Comparison of ENCODE assay signal across 11 cellular contexts in the genomic region with DNA sequence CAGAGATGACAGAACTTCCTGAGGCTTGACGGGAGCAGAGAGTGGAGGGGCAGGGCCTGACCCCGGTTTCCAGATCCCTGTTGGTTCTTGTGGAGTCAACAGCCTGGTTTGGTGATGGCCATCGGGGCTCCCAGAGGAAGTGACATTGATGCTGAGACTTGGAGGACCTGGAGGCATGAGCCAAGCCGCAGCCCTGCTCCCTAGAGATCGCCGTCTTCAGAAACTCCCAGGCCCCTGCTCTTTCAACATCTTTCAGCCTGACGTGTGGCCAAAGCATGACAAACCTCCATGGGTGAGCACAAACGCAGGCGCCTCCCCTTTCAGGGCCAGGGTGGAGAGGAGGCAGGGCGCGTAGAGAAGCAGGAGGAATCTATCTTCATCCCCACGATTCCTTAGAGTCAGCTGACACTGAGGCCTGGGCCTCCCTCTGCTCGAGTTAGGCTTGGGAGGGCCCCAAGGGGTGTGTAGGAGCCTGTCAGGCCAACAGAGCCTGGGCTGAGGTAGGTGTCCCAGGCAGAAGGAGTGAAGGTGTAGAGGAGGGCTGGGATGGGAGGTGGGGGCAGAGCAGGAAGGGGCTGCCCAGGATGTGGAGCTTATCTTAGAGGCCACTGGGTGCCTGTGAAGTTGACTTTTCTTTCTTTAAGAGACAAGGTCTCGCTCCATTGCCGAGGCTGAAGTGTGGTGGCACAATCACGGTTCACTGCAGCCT. TPM values are rescaled to one million over a fixed set of nuclear protein-coding genes. Genes with fewer than 3 reads are reported as not detected.
A peak's percentile ranks its signal among the peaks of the same experiment; 100 is the strongest.
DNase-seq lines count a peak whose midpoint lies in the region; ATAC-seq and TF ChIP-seq lines count a peak whose summit lies in the region.
"Had no signal": no experiment of that assay in that cellular context is flagged by ENCODE, and none has a peak within 500 bp of the region (broad histone marks: within the 10 kb centered on the region; RNA-seq: fewer than 3 reads in every experiment).

No MANE protein-coding gene starts in this region.

- H4K91ac ChIP-seq in neuronal stem cell (ENCODE audit: low read depth, low read length, poor library complexity) = no peak overlapping the region

- H2AFZ ChIP-seq in neuronal stem cell (ENCODE audit: low read length) = no peak overlapping the region

- H3K14ac ChIP-seq in neuronal stem cell (ENCODE audit: low read length) = peak overlapping the region; percentile 27

- no peak overlapping the region for H3K23ac ChIP-seq in neuronal stem cell (ENCODE audit: low read depth, low read length, poor library complexity)

- peaks cover 10% of the 10 kb centered on the region for H3K4me1 ChIP-seq in RWPE2 (ENCODE audit: insufficient read depth, poor library complexity, severe bottlenecking)
- H3K4me1 ChIP-seq in neuronal stem cell (ENCODE audit: control insufficient read depth in 2 of 2, insufficient read depth in 1 of 2, low read depth in 1 of 2, low read length in 2 of 2) = peaks cover 0 to 2% of the 10 kb centered on the region in 2 donors
- H3K4me1 ChIP-seq in uterus = no peaks in the 10 kb centered on the region

- no peak overlapping the region for H2BK12ac ChIP-seq in neuronal stem cell (ENCODE audit: low read length)

- no peak overlapping the region for H2BK5ac ChIP-seq in neuronal stem cell (ENCODE audit: low read length)

- H3K79me1 ChIP-seq in neuronal stem cell (ENCODE audit: low read depth, low read length) = no peaks in the 10 kb centered on the region

- H3K4me2 ChIP-seq in neuronal stem cell (ENCODE audit: insufficient read depth, low read length, poor library complexity, severe bottlenecking) = no peak overlapping the region

- no peak overlapping the region for H3K4me3 ChIP-seq in RWPE2 (ENCODE audit: severe bottlenecking)
- H3K4me3 ChIP-seq in fibroblast of mammary gland (ENCODE audit: control insufficient read depth, low read depth, low read length) = no peak overlapping the region
- peak overlapping the region in 1 of 2 donors; percentile 25 for H3K4me3 ChIP-seq in neuronal stem cell (ENCODE audit: low read length in 2 of 2)
- H3K4me3 ChIP-seq in uterus = no peak overlapping the region

- no peak overlapping the region for H4K8ac ChIP-seq in neuronal stem cell (ENCODE audit: low read depth, low read length)

- no peaks in the 10 kb centered on the region for H3K9me3 ChIP-seq in RWPE2 (ENCODE audit: severe bottlenecking)
- peaks cover 10 to 21% of the 10 kb centered on the region in 2 donors for H3K9me3 ChIP-seq in neuronal stem cell (replicated peaks in 1 of 2; ENCODE audit: control insufficient read depth in 2 of 2, insufficient read depth in 1 of 2, low read depth in 1 of 2, low read length in 2 of 2)
- no peaks in the 10 kb centered on the region for H3K9me3 ChIP-seq in uterus

- TF ChIP-seq CTCF in RWPE2 (IDR thresholded peaks at IDR 0.05; ENCODE audit: poor library complexity, severe bottlenecking) (no peak), fibroblast of mammary gland (conservative IDR thresholded peaks at IDR 0.05; ENCODE audit: control insufficient read depth, insufficient read depth, low read depth, low read length) (no peak), uterus (IDR thresholded peaks at IDR 0.05) (no peak)

- DNase-seq in RWPE2 (ENCODE audit: low spot score) (peak; percentile 31), fibroblast of mammary gland (ENCODE audit: low read depth) (peak; percentile 98), neuronal stem cell (ENCODE audit: low spot score) (no peak), uterus (peak; percentile 32 to 62), midbrain (lab: John Stamatoyannopoulos, UW) (no peak), NCI-H524 (lab: John Stamatoyannopoulos, UW) (no peak)
- DNase-seq: activated CD8-positive, alpha-beta memory T cell treated with anti-CD3 and anti-CD28 coated beads, Interleukin-2, amount 50 U/mL, for 4 hours; activated naive CD8-positive, alpha-beta T cell treated with anti-CD3 and anti-CD28 coated beads for 36 hours; COR-L47; hypothalamus had no signal

- H3K9ac ChIP-seq in neuronal stem cell (ENCODE audit: low read depth, low read length, poor library complexity) = no peak overlapping the region

- intact Hi-C loops in uterus (cut with DNase I; ENCODE audit: low total_unique reads) = no loop called here

- H3K27me3 ChIP-seq in RWPE2 (ENCODE audit: insufficient read depth, poor library complexity, severe bottlenecking) (no peaks in the 10 kb centered on the region), neuronal stem cell (ENCODE audit: control insufficient read depth in 3 of 3, insufficient read depth in 3 of 3, low read depth in 1 of 3, low read length in 3 of 3) (no peaks in the 10 kb centered on the region), uterus (no peaks in the 10 kb centered on the region)

- no peak for ATAC-seq in RWPE2 (ENCODE audit: low read depth)
- no peak for ATAC-seq in GM18870 (IDR thresholded peaks at IDR 0.05; ENCODE audit: unreplicated experiment)

- no peak overlapping the region for H3K4ac ChIP-seq in neuronal stem cell (ENCODE audit: low read length)

- peak overlapping the region; percentile 22 for H2AK5ac ChIP-seq in neuronal stem cell (ENCODE audit: low read depth, low read length)

- H2BK15ac ChIP-seq in neuronal stem cell (ENCODE audit: low read length) = no peak overlapping the region

- H3K27ac ChIP-seq in RWPE2 (ENCODE audit: poor library complexity, severe bottlenecking) (no peak overlapping the region), neuronal stem cell (replicated peaks; ENCODE audit: low read length) (no peak overlapping the region), uterus (peak overlapping the region; percentile 45 to 49)

- no CpG with 5 or more reads among the region's 16 CpGs for WGBS in neuronal stem cell (ENCODE audit: extremely low coverage in 2 of 2, insufficient read length in 2 of 2, insufficient replicate concordance in 1 of 2), 2 donors

- no peak for TF ChIP-seq POLR2A in uterus (IDR thresholded peaks at IDR 0.05)

- no peak overlapping the region for H3K18ac ChIP-seq in neuronal stem cell (ENCODE audit: low read length)

- no peaks in the 10 kb centered on the region for H3K36me3 ChIP-seq in RWPE2 (ENCODE audit: low read depth)
- peaks cover 0 to 1% of the 10 kb centered on the region in 2 donors for H3K36me3 ChIP-seq in neuronal stem cell (replicated peaks in 1 of 2; ENCODE audit: control insufficient read depth in 2 of 2, insufficient read depth in 2 of 2, low read length in 2 of 2)
- no peaks in the 10 kb centered on the region for H3K36me3 ChIP-seq in uterus

- H2BK120ac ChIP-seq in neuronal stem cell (ENCODE audit: low read depth, low read length) = no peak overlapping the region

RNA-seq across cellular contexts. Expression of gene MED9, which starts 56.1 kb away (rescaled TPM):
- 17.1 TPM for polyA plus RNA-seq in neuronal stem cell (2013, experiment 1 of 2)
- 17.1 TPM for polyA plus RNA-seq in neuronal stem cell (2013, experiment 2 of 2)
- total RNA-seq in uterus = 10 to 100 TPM in 3 of 4 donors, 1 to 10 TPM in 1; 3.2 to 17.4 (median 13.4) TPM

Comparison
In these comparisons a context has a peak if more than half of its experiments do, and no peak if none do; other contexts are left out.
1. DNase-seq: peak in RWPE2 (single experiment), fibroblast of mammary gland (single experiment) and uterus (2 of 2); none in neuronal stem cell (single experiment), midbrain (single experiment) and NCI-H524 (0 of 2).
2. H3K27ac ChIP-seq: peak in uterus (2 of 2); none in RWPE2 (single experiment) and neuronal stem cell (single experiment).